37 cellular contexts compared by ENCODE assay signal in the genomic region with DNA sequence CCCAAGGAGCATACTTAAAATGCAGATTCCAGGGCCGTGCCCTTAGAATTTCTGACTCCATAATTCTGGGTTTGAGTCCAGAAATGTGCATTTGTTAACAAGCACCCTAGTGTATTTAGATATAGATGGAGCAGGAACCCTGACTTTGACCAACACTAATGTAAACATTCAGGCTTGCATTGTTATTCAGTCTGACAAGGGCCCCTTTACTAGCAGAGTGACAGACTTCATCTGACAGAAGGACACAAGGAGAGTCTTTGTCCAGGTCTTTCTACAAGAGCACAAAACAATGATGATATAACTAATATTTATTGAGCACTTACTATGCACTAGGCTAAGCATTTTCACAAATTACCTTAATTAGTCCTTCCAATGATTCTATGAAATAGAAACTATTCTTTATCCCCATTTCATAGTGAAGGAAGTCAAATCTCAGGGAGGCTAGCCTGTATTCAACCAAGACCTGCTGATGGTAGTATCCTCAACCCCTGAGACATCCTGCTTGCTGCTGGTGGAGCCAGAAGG. TPM values are rescaled to one million over a fixed set of nuclear protein-coding genes. Genes with fewer than 3 reads are reported as not detected.
"Had no signal": no experiment of that assay in that cellular context is flagged by ENCODE, and none has a peak within 500 bp of the region (broad histone marks: within the 10 kb centered on the region; RNA-seq: fewer than 3 reads in every experiment).

No MANE protein-coding gene starts in this region.

- H3K4me1 ChIP-seq: breast epithelium had no signal

- DNase-seq: activated B cell treated with CpG ODN at 0.5 μM for 24 hours; activated CD4-positive, alpha-beta memory T cell treated with anti-CD3 and anti-CD28 coated beads for 36 hours; activated CD4-positive, alpha-beta T cell treated with anti-CD3 and anti-CD28 coated beads for 4 hours; activated CD4-positive, alpha-beta T cell treated with anti-CD3 and anti-CD28 coated beads, Interleukin-2, amount 10 ng/mL, durations not matched to agents 24 days and 14 days; activated CD4-positive, alpha-beta T cell treated with anti-CD3 and anti-CD28 coated beads, Interleukin-2, amount 50 U/mL, for 1 hour; activated CD4-positive, alpha-beta T cell treated with anti-CD3 and anti-CD28 coated beads, Interleukin-2, amount 50 U/mL, for 4 hours; activated CD4-positive, CD25-positive, alpha-beta regulatory T cell treated with anti-CD3 and anti-CD28 coated beads, Interleukin-2, amount 50 U/mL, for 72 hours; activated CD8-positive, alpha-beta memory T cell treated with anti-CD3 and anti-CD28 coated beads, Interleukin-2, amount 50 U/mL, for 4 hours; activated CD8-positive, alpha-beta T cell treated with anti-CD3 and anti-CD28 coated beads for 36 hours; activated effector memory CD4-positive, alpha-beta T cell treated with anti-CD3 and anti-CD28 coated beads, Interleukin-2, amount 50 U/mL, for 16 hours; activated gamma-delta T cell treated with Interleukin-2 at 50 U/mL for 16 hours; activated naive CD4-positive, alpha-beta T cell; activated naive CD4-positive, alpha-beta T cell treated with anti-CD3 and anti-CD28 coated beads for 36 hours; activated naive CD4-positive, alpha-beta T cell treated with anti-CD3 and anti-CD28 coated beads, Interleukin-2, amount 50 U/mL, for 16 hours; activated naive CD8-positive, alpha-beta T cell treated with anti-CD3 and anti-CD28 coated beads for 36 hours; activated T-cell treated with anti-CD3 and anti-CD28 coated beads for 4 hours; activated T-cell treated with anti-CD3 and anti-CD28 coated beads, Interleukin-2, amount 50 U/mL, for 1 hour; activated T-cell treated with anti-CD3 and anti-CD28 coated beads, Interleukin-2, amount 50 U/mL, for 4 hours; activated T-cell treated with anti-CD3 and anti-CD28 coated beads, Interleukin-2, amount 50 U/mL, for 72 hours; adrenal gland; amniotic stem cell; aorta; body of pancreas; brain microvascular endothelial cell; central memory CD4-positive, alpha-beta T cell; T-helper 1 cell; T-helper 2 cell; T-helper 9 cell had no signal

- H3K27me3 ChIP-seq: body of pancreas had no signal

- H3K36me3 ChIP-seq: adrenal gland, brain microvascular endothelial cell, breast epithelium had no signal

- H3K27ac ChIP-seq: adrenal gland, body of pancreas, brain microvascular endothelial cell, breast epithelium, VCaP had no signal

- FAIRE-seq: astrocyte, TTC549 had no signal

- H3K4me3 ChIP-seq: adrenal gland, body of pancreas, breast epithelium had no signal

- H3K9me3 ChIP-seq: adrenal gland, body of pancreas, breast epithelium had no signal

- ATAC-seq: activated CD8-positive, alpha-beta T cell treated with anti-CD3 and anti-CD28 coated beads for 36 hours; activated naive CD4-positive, alpha-beta T cell treated with anti-CD3 and anti-CD28 coated beads, Interleukin-2, amount 50 U/mL, for 72 hours; activated T-cell treated with anti-CD3 and anti-CD28 coated beads, Interleukin-2, amount 50 U/mL, for 4 hours; activated T-cell treated with anti-CD3 and anti-CD28 coated beads, Interleukin-2, amount 50 U/mL, for 72 hours; activated T-helper 17 cell treated with anti-CD3 and anti-CD28 coated beads, Interleukin-2, amount 50 U/mL, for 72 hours; body of pancreas had no signal

RNA-seq across cellular contexts. Expression of gene RBP4, which starts 3.9 kb away (rescaled TPM):
- total RNA-seq: activated B cell treated with CpG ODN at 0.5 μM for 24 hours; activated CD4-positive, alpha-beta memory T cell treated with anti-CD3 and anti-CD28 coated beads for 36 hours; activated CD4-positive, alpha-beta T cell treated with anti-CD3 and anti-CD28 coated beads, Interleukin-2, amount 10 ng/mL, durations not matched to agents 24 days and 14 days; activated CD8-positive, alpha-beta memory T cell treated with anti-CD3 and anti-CD28 coated beads for 36 hours; activated CD8-positive, alpha-beta T cell treated with anti-CD3 and anti-CD28 coated beads for 36 hours; activated naive CD4-positive, alpha-beta T cell treated with anti-CD3 and anti-CD28 coated beads for 36 hours; activated naive CD4-positive, alpha-beta T cell treated with anti-CD3 and anti-CD28 coated beads, Interleukin-2, amount 50 U/mL, for 72 hours; activated naive CD8-positive, alpha-beta T cell treated with anti-CD3 and anti-CD28 coated beads for 36 hours; activated T-cell treated with anti-CD3 and anti-CD28 coated beads, Interleukin-2, amount 50 U/mL, for 72 hours; activated T-helper 1 cell treated with anti-CD3 and anti-CD28 coated beads, Interleukin-12 subunit alpha, Interleukin-12 subunit beta, Interleukin-2, Interleukin-4 antibody, amounts not matched to agents 30 ng/mL and 10 ng/mL and 1 ng/mL, durations not matched to agents 14 hours and 24 hours and 36 hours; activated T-helper 17 cell treated with anti-CD3 and anti-CD28 coated beads, Interleukin-2, amount 50 U/mL, for 72 hours had no signal

RNA-seq across cellular contexts. Expression of gene PDE6C, which starts 15.2 kb away (rescaled TPM):
- total RNA-seq: activated B cell treated with CpG ODN at 0.5 μM for 24 hours; activated CD4-positive, alpha-beta memory T cell treated with anti-CD3 and anti-CD28 coated beads for 36 hours; activated CD4-positive, alpha-beta T cell treated with anti-CD3 and anti-CD28 coated beads, Interleukin-2, amount 10 ng/mL, durations not matched to agents 24 days and 14 days; activated CD8-positive, alpha-beta memory T cell treated with anti-CD3 and anti-CD28 coated beads for 36 hours; activated CD8-positive, alpha-beta T cell treated with anti-CD3 and anti-CD28 coated beads for 36 hours; activated naive CD4-positive, alpha-beta T cell treated with anti-CD3 and anti-CD28 coated beads for 36 hours; activated naive CD4-positive, alpha-beta T cell treated with anti-CD3 and anti-CD28 coated beads, Interleukin-2, amount 50 U/mL, for 72 hours; activated naive CD8-positive, alpha-beta T cell treated with anti-CD3 and anti-CD28 coated beads for 36 hours; activated T-cell treated with anti-CD3 and anti-CD28 coated beads, Interleukin-2, amount 50 U/mL, for 4 hours; activated T-cell treated with anti-CD3 and anti-CD28 coated beads, Interleukin-2, amount 50 U/mL, for 72 hours; activated T-helper 1 cell treated with anti-CD3 and anti-CD28 coated beads, Interleukin-12 subunit alpha, Interleukin-12 subunit beta, Interleukin-2, Interleukin-4 antibody, amounts not matched to agents 30 ng/mL and 10 ng/mL and 1 ng/mL, durations not matched to agents 14 hours and 24 hours and 36 hours; activated T-helper 17 cell treated with anti-CD3 and anti-CD28 coated beads, Interleukin-2, amount 50 U/mL, for 72 hours; adrenal gland; aorta; astrocyte; body of pancreas; breast epithelium; cardiac septum had no signal
- polyA plus RNA-seq: adrenal gland, aorta had no signal

RNA-seq across cellular contexts. Expression of gene FFAR4, which starts 30.7 kb away (rescaled TPM):
- total RNA-seq: activated B cell treated with CpG ODN at 0.5 μM for 24 hours; activated CD4-positive, alpha-beta memory T cell treated with anti-CD3 and anti-CD28 coated beads for 36 hours; activated CD4-positive, alpha-beta T cell treated with anti-CD3 and anti-CD28 coated beads, Interleukin-2, amount 10 ng/mL, durations not matched to agents 24 days and 14 days; activated CD8-positive, alpha-beta memory T cell treated with anti-CD3 and anti-CD28 coated beads for 36 hours; activated CD8-positive, alpha-beta T cell treated with anti-CD3 and anti-CD28 coated beads for 36 hours; activated naive CD4-positive, alpha-beta T cell treated with anti-CD3 and anti-CD28 coated beads for 36 hours; activated naive CD4-positive, alpha-beta T cell treated with anti-CD3 and anti-CD28 coated beads, Interleukin-2, amount 50 U/mL, for 72 hours; activated naive CD8-positive, alpha-beta T cell treated with anti-CD3 and anti-CD28 coated beads for 36 hours; activated T-cell treated with anti-CD3 and anti-CD28 coated beads, Interleukin-2, amount 50 U/mL, for 4 hours; activated T-cell treated with anti-CD3 and anti-CD28 coated beads, Interleukin-2, amount 50 U/mL, for 72 hours; activated T-helper 1 cell treated with anti-CD3 and anti-CD28 coated beads, Interleukin-12 subunit alpha, Interleukin-12 subunit beta, Interleukin-2, Interleukin-4 antibody, amounts not matched to agents 30 ng/mL and 10 ng/mL and 1 ng/mL, durations not matched to agents 14 hours and 24 hours and 36 hours; activated T-helper 17 cell treated with anti-CD3 and anti-CD28 coated beads, Interleukin-2, amount 50 U/mL, for 72 hours; astrocyte had no signal
